ENCODE assay signal across 1 cellular context in genomic region chr1:7069888-7070287, GRCh38.
TF ChIP-seq lines count a peak whose summit lies in the region.

No MANE protein-coding gene starts in this region.

TF ChIP-seq in GM12878, 131 proteins besides CTCF, POLR2A, EP300 and RAD21 (continued from another document):
- TF ChIP-seq CEBPZ (IDR thresholded peaks at IDR 0.05; ENCODE audit: low read depth, low read length) (no peak), CHD1 (IDR thresholded peaks at IDR 0.05; ENCODE audit: low read depth, low read length) (no peak), RBBP5 (conservative IDR thresholded peaks at IDR 0.05) (no peak), PML (IDR thresholded peaks at IDR 0.05; ENCODE audit: low read length) (no peak)
